28 cellular contexts compared by ENCODE assay signal in genomic region chr5:19496056-19496455, GRCh38.
DNase-seq lines count a peak whose midpoint lies in the region; ATAC-seq, FAIRE-seq and TF ChIP-seq lines count a peak whose summit lies in the region.
"Had no signal": no experiment of that assay in that cellular context is flagged by ENCODE, and none has a peak within 500 bp of the region (broad histone marks: within the 10 kb centered on the region; RNA-seq: fewer than 3 reads in every experiment).

No MANE protein-coding gene starts in this region.

- no peak overlapping the region for H3K14ac ChIP-seq in neuronal stem cell (ENCODE audit: low read length)

- no peak overlapping the region for H2BK120ac ChIP-seq in neuronal stem cell (ENCODE audit: low read depth, low read length)

- no peak overlapping the region for H3K4ac ChIP-seq in neuronal stem cell (ENCODE audit: low read length)

- BruUV-seq in PC-3 (replicated peaks; lab: Mats Ljungman, UMichigan) (no TSS peak), HepG2 (replicated peaks; lab: Mats Ljungman, UMichigan) (no TSS peak)

- POLR2A ChIA-PET in PC-3 (lab: Charles Lee; ENCODE audit: unreplicated experiment) = no interaction called here
- POLR2A ChIA-PET in HepG2 (lab: Yijun Ruan, JAX) = no interaction called here

- H4K20me1 ChIP-seq in PC-3 (ENCODE audit: low read length) (no peaks in the 10 kb centered on the region), HepG2 (ENCODE audit: insufficient read depth, low read length) (no peaks in the 10 kb centered on the region)

- CTCF ChIA-PET in PC-3 (lab: Charles Lee) = no interaction called here
- CTCF ChIA-PET in HepG2 (lab: Yijun Ruan, JAX; ENCODE audit: low intra/inter-chr PET ratio, low total read pairs) = no interaction called here

- H2BK15ac ChIP-seq in neuronal stem cell (ENCODE audit: low read length) = no peak overlapping the region

- no peak overlapping the region for H2BK5ac ChIP-seq in neuronal stem cell (ENCODE audit: low read length)

- no peak for TF ChIP-seq RAD21 in HepG2 (CRISPR knock-in tag; IDR thresholded peaks at IDR 0.05)

- H3K4me2 ChIP-seq in PC-3 (ENCODE audit: low read length) = no peak overlapping the region
- H3K4me2 ChIP-seq in neuronal stem cell (ENCODE audit: insufficient read depth, low read length, poor library complexity, severe bottlenecking) = no peak overlapping the region
- H3K4me2 ChIP-seq in HepG2 (ENCODE audit: low read depth, low read length) = no peak overlapping the region

- H3K27ac ChIP-seq in PC-3 (ENCODE audit: low read length) (no peak overlapping the region), neuronal stem cell (replicated peaks; ENCODE audit: low read length) (peak overlapping the region; percentile 23), HepG2 (ENCODE audit: extremely low read length, insufficient read depth, low read length) (no peak overlapping the region)
- H3K27ac ChIP-seq: coronary artery, heart right ventricle, parathyroid adenoma, RWPE1, SK-N-MC had no signal

- TF ChIP-seq CTCF in PC-3 (conservative IDR thresholded peaks at IDR 0.05; ENCODE audit: low read depth, low read length) (no peak), bronchial epithelial cell (IDR thresholded peaks at IDR 0.05; ENCODE audit: insufficient read depth, low read length, severe bottlenecking) (no peak), HepG2 (CRISPR knock-in tag; IDR thresholded peaks at IDR 0.05) (no peak)

- DNase-seq in Daoy (ENCODE audit: low read depth) (peak; percentile 27), PC-3 (no peak), bronchial epithelial cell (ENCODE audit: low read depth) (peak; percentile 17), neuronal stem cell (ENCODE audit: low spot score) (no peak), SW480 (ENCODE audit: low spot score) (no peak), inferior parietal cortex (ENCODE audit: extremely low spot score) (no peak), HepG2 (ENCODE audit: low spot score) (no peak)
- DNase-seq: activated B cell treated with CpG ODN at 0.5 μM for 24 hours; activated CD4-positive, alpha-beta memory T cell treated with anti-CD3 and anti-CD28 coated beads for 36 hours; activated naive CD8-positive, alpha-beta T cell treated with anti-CD3 and anti-CD28 coated beads for 36 hours; CD4-positive, CD25-positive, alpha-beta regulatory T cell; GF-D8; heart right ventricle; HFFc6; Karpas-422; NCI-H1105 treated with DMSO at 0.1 percent for 48 hours; NCI-H2081; NCI-H446; T1000 had no signal

- H3K23ac ChIP-seq in neuronal stem cell (ENCODE audit: low read depth, low read length, poor library complexity) = no peak overlapping the region

- H3K4me3 ChIP-seq in PC-3 (ENCODE audit: low read length) (no peak overlapping the region), bronchial epithelial cell (ENCODE audit: low read depth, low read length) (no peak overlapping the region), neuronal stem cell (ENCODE audit: low read length in 2 of 2) (no peak overlapping the region), HepG2 (replicated peaks in 1 of 3; ENCODE audit: insufficient read depth in 1 of 3, low read depth in 2 of 3, low read length in 3 of 3) (no peak overlapping the region)
- H3K4me3 ChIP-seq: coronary artery, heart right ventricle, SK-N-MC had no signal

- H3K4me1 ChIP-seq in PC-3 (ENCODE audit: insufficient read depth, low read length) (peaks cover 9% of the 10 kb centered on the region), neuronal stem cell (ENCODE audit: control insufficient read depth in 2 of 2, insufficient read depth in 1 of 2, low read depth in 1 of 2, low read length in 2 of 2) (peaks cover 0 to 2% of the 10 kb centered on the region in 2 donors), HepG2 (ENCODE audit: insufficient read depth, low read length) (no peaks in the 10 kb centered on the region)
- H3K4me1 ChIP-seq: heart right ventricle, parathyroid adenoma had no signal

- no peak overlapping the region for H4K8ac ChIP-seq in neuronal stem cell (ENCODE audit: low read depth, low read length)

- H3K9me3 ChIP-seq in PC-3 (ENCODE audit: low read length) (no peaks in the 10 kb centered on the region), neuronal stem cell (replicated peaks in 1 of 2; ENCODE audit: control insufficient read depth in 2 of 2, insufficient read depth in 1 of 2, low read depth in 1 of 2, low read length in 2 of 2) (no peaks in the 10 kb centered on the region), HepG2 (ENCODE audit: low read length) (no peaks in the 10 kb centered on the region)
- H3K9me3 ChIP-seq: heart right ventricle had no signal

- H2AFZ ChIP-seq in PC-3 (ENCODE audit: low read length) (peak overlapping the region; percentile 10; the same call in 1 of the 2 replicates), neuronal stem cell (ENCODE audit: low read length) (peak overlapping the region; percentile 59), HepG2 (ENCODE audit: low read length) (no peak overlapping the region)
- H2AFZ ChIP-seq: parathyroid adenoma had no signal

- H2BK12ac ChIP-seq in neuronal stem cell (ENCODE audit: low read length) = no peak overlapping the region

- TF ChIP-seq POLR2A in HepG2 (IDR thresholded peaks at IDR 0.05; ENCODE audit: insufficient read depth in 1 of 2, low read depth in 2 of 2, low read length in 2 of 2) = no peak

- no peak for TF ChIP-seq EP300 in HepG2 (IDR thresholded peaks at IDR 0.05; ENCODE audit: low read depth in 2 of 2, low read length in 2 of 2)
- no peak for TF ChIP-seq EP300 in HepG2 (CRISPR knock-in tag; IDR thresholded peaks at IDR 0.05; ENCODE audit: borderline replicate concordance)

- WGBS in neuronal stem cell (ENCODE audit: extremely low coverage in 2 of 2, insufficient read length in 2 of 2, insufficient replicate concordance in 1 of 2), 2 donors = no CpG with 5 or more reads among the region's 2 CpGs
- WGBS in HepG2 (ENCODE audit: low lambda C conversion rate) = 42% methylated on average over 2 of the region's 2 CpGs

- H2AK5ac ChIP-seq in neuronal stem cell (ENCODE audit: low read depth, low read length) = no peak overlapping the region

- H4K91ac ChIP-seq in neuronal stem cell (ENCODE audit: low read depth, low read length, poor library complexity) = no peak overlapping the region

- no peaks in the 10 kb centered on the region for H3F3A ChIP-seq in PC-3 (ENCODE audit: low read length, unreplicated experiment)

- no peaks in the 10 kb centered on the region for H3K9me2 ChIP-seq in PC-3 (replicated peaks; ENCODE audit: low read length)

- H3K27me3 ChIP-seq in PC-3 (ENCODE audit: low read length) (no peaks in the 10 kb centered on the region), bronchial epithelial cell (ENCODE audit: control insufficient read depth, insufficient read depth, low read length) (no peaks in the 10 kb centered on the region), neuronal stem cell (ENCODE audit: control insufficient read depth in 3 of 3, insufficient read depth in 3 of 3, low read depth in 1 of 3, low read length in 3 of 3) (no peaks in the 10 kb centered on the region), HepG2 (ENCODE audit: control insufficient read depth in 1 of 2, insufficient read depth in 2 of 2, low read length in 2 of 2) (no peaks in the 10 kb centered on the region; a peak in 1 of 5 replicates)
- H3K27me3 ChIP-seq: heart right ventricle had no signal

- intact Hi-C loops in PC-3 (cut with micrococcal nuclease) = no loop called here
- intact Hi-C loops in HepG2 (cut with micrococcal nuclease; ENCODE audit: unreplicated experiment) = no loop called here

- in situ Hi-C loops in HepG2 (cut with HindIII; ENCODE audit: extremely low pct_ligation_motif_present, low pct_unique_long_range_greater_than_20kb) = no loop called here

- H3K9ac ChIP-seq in PC-3 (ENCODE audit: low read length) (no peak overlapping the region), neuronal stem cell (ENCODE audit: low read depth, low read length, poor library complexity) (no peak overlapping the region), HepG2 (ENCODE audit: insufficient read depth, low read depth, low read length) (no peak overlapping the region)
- H3K9ac ChIP-seq: parathyroid adenoma had no signal

- no peaks in the 10 kb centered on the region for H3K79me2 ChIP-seq in PC-3 (ENCODE audit: low read length)
- H3K79me2 ChIP-seq in HepG2 (ENCODE audit: insufficient read depth, low read length) = no peaks in the 10 kb centered on the region
- H3K79me2 ChIP-seq: parathyroid adenoma had no signal

- ATAC-seq in PC-3 (no peak), HepG2 (no peak), HG02678 (IDR thresholded peaks at IDR 0.05; ENCODE audit: unreplicated experiment) (no peak)
- ATAC-seq: heart right ventricle; left lobe of liver; natural killer cell treated with Interleukin-12 subunit alpha and Interleukin-12 subunit beta and Interleukin-15 and Interleukin-18, amount 100 ng/mL, for 72 hours; stimulated activated effector memory CD8-positive, alpha-beta T cell treated with anti-CD3 and anti-CD28 coated beads, Interleukin-12 subunit alpha, Interleukin-12 subunit beta, amount 100 ng/mL, for 72 hours had no signal

- H3K79me1 ChIP-seq in neuronal stem cell (ENCODE audit: low read depth, low read length) = no peaks in the 10 kb centered on the region

- H3K36me3 ChIP-seq in PC-3 (ENCODE audit: low read depth, low read length) (no peaks in the 10 kb centered on the region), bronchial epithelial cell (ENCODE audit: control insufficient read depth, insufficient read depth, low read length) (no peaks in the 10 kb centered on the region), neuronal stem cell (replicated peaks in 1 of 2; ENCODE audit: control insufficient read depth in 2 of 2, insufficient read depth in 2 of 2, low read length in 2 of 2) (no peaks in the 10 kb centered on the region), HepG2 (replicated peaks in 1 of 2; ENCODE audit: control insufficient read depth in 1 of 2, insufficient read depth in 2 of 2, low read length in 2 of 2) (no peaks in the 10 kb centered on the region)
- H3K36me3 ChIP-seq: heart right ventricle had no signal

- H3K18ac ChIP-seq in neuronal stem cell (ENCODE audit: low read length) = no peak overlapping the region

- no peak for FAIRE-seq in bronchial epithelial cell (lab: Jason Lieb, UNC)
- FAIRE-seq in HepG2 (lab: Jason Lieb, UNC) = no peak
- FAIRE-seq: urothelium cell line had no signal

TF ChIP-seq in HepG2, 621 proteins besides CTCF, POLR2A, EP300 and RAD21 (continues in another document):
- no peak for TF ChIP-seq ELF4 (CRISPR knock-in tag; IDR thresholded peaks at IDR 0.05; ENCODE audit: borderline replicate concordance)
- TF ChIP-seq ZNF460 (CRISPR knock-in tag; IDR thresholded peaks at IDR 0.05; ENCODE audit: borderline replicate concordance) = no peak
- TF ChIP-seq ZNF44 (CRISPR knock-in tag; IDR thresholded peaks at IDR 0.05) = no peak
- no peak for TF ChIP-seq NKX3-1 (CRISPR knock-in tag; IDR thresholded peaks at IDR 0.05)

Comparison
In these comparisons a context has a peak if more than half of its experiments do, and no peak if none do; other contexts are left out.
1. DNase-seq: peak in Daoy (single experiment) and bronchial epithelial cell (single experiment); none in PC-3 (single experiment), neuronal stem cell (single experiment), SW480 (single experiment), inferior parietal cortex (single experiment) and HepG2 (single experiment).